ENCODE assay signal across 29 cellular contexts in the genomic region with DNA sequence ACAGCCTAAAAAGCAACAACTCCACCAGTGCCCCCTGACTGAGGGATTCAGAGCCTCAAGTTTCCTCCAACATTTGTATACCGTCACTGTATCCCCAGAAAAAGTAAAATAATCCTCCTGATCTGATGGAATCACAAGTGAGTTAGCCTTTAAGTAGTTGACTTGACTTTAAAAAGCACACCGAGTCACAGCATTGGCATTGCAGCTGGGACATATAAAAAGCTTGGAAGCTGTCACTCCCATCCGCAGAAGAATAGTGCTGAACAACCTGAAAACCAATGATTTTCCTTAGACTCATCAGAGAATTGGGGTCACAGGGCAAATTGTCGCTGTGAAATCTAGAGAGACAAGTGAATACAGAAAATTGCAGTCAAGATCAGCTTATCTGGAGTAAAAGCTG. TPM values are rescaled to one million over a fixed set of nuclear protein-coding genes. Genes with fewer than 3 reads are reported as not detected.
A peak's percentile ranks its signal among the peaks of the same experiment; 100 is the strongest.
DNase-seq lines count a peak whose midpoint lies in the region; ATAC-seq, FAIRE-seq and TF ChIP-seq lines count a peak whose summit lies in the region.
"Had no signal": no experiment of that assay in that cellular context is flagged by ENCODE, and none has a peak within 500 bp of the region (broad histone marks: within the 10 kb centered on the region; RNA-seq: fewer than 3 reads in every experiment).

No MANE protein-coding gene starts in this region.

- peak overlapping the region in 1 of 2 experiments; percentile 52; a peak in 2 of 4 replicates for H3K27ac ChIP-seq in SK-N-SH (ENCODE audit: low read depth in 2 of 2, low read length in 1 of 2)
- H3K27ac ChIP-seq in brain microvascular endothelial cell = peak overlapping the region; percentile 58
- H3K27ac ChIP-seq: 22Rv1, dorsolateral prefrontal cortex, neural progenitor cell, RWPE1, sigmoid colon, thoracic aorta, vagina had no signal

- no peak overlapping the region for H3K4me2 ChIP-seq in SK-N-SH
- H3K4me2 ChIP-seq: neural progenitor cell had no signal

- TF ChIP-seq EP300 in SK-N-SH (IDR thresholded peaks at IDR 0.05; ENCODE audit: borderline replicate concordance in 1 of 2, low read depth in 1 of 2, low read length in 1 of 2) = no peak

- H4K20me1 ChIP-seq in SK-N-SH (ENCODE audit: insufficient read depth) = no peaks in the 10 kb centered on the region

- no peaks in the 10 kb centered on the region for H3K79me2 ChIP-seq in SK-N-SH (ENCODE audit: insufficient read depth)

- H2AFZ ChIP-seq in SK-N-SH (ENCODE audit: low read depth) = no peak overlapping the region

- TF ChIP-seq CTCF in SK-N-SH (IDR thresholded peaks at IDR 0.05) (no peak), brain microvascular endothelial cell (IDR thresholded peaks at IDR 0.05; ENCODE audit: low read depth, low read length, missing control alignments) (no peak)

- ATAC-seq in SK-N-SH treated with all-trans-retinoic acid at 6 μM for 48 hours = peak; percentile 65
- ATAC-seq in HG02840 (IDR thresholded peaks at IDR 0.05; ENCODE audit: low FRiP score, unreplicated experiment) = no peak
- ATAC-seq: activated CD8-positive, alpha-beta T cell treated with anti-CD3 and anti-CD28 coated beads, Interleukin-2, amount 10 ng/mL, durations not matched to agents 7 days and 5 days had no signal

- no peaks in the 10 kb centered on the region for H3K36me3 ChIP-seq in SK-N-SH (replicated peaks in 1 of 2; ENCODE audit: control insufficient read depth in 1 of 2, insufficient read depth in 2 of 2, low read length in 1 of 2)
- H3K36me3 ChIP-seq in brain microvascular endothelial cell (replicated peaks) = no peaks in the 10 kb centered on the region
- H3K36me3 ChIP-seq: neural progenitor cell, sigmoid colon, thoracic aorta, vagina had no signal

- H3K9me2 ChIP-seq in SK-N-SH = no peaks in the 10 kb centered on the region

- H3K27me3 ChIP-seq in SK-N-SH (ENCODE audit: insufficient read depth) (no peaks in the 10 kb centered on the region), brain microvascular endothelial cell (replicated peaks) (no peaks in the 10 kb centered on the region)
- H3K27me3 ChIP-seq: neural progenitor cell, sigmoid colon, vagina had no signal

- in situ Hi-C loops in brain microvascular endothelial cell (cut with HindIII; ENCODE audit: low pct_ligation_motif_present, low sequenced_read_pairs) = no loop called here

- CTCF ChIA-PET in SK-N-SH (lab: Yijun Ruan, JAX) = no interaction called here

- no peaks in the 10 kb centered on the region for H3F3A ChIP-seq in SK-N-SH (replicated peaks; ENCODE audit: insufficient read depth)

- POLR2A ChIA-PET in SK-N-SH (lab: Yijun Ruan, JAX) = no interaction called here

- no peaks in the 10 kb centered on the region for H3K9me3 ChIP-seq in SK-N-SH
- H3K9me3 ChIP-seq: sigmoid colon, thoracic aorta, vagina had no signal

- H3K9ac ChIP-seq in SK-N-SH = no peak overlapping the region
- H3K9ac ChIP-seq: neural progenitor cell had no signal

- no peak for TF ChIP-seq RAD21 in SK-N-SH (IDR thresholded peaks at IDR 0.05; ENCODE audit: low read length)

- H3K4me1 ChIP-seq in SK-N-SH (ENCODE audit: control insufficient read depth in 1 of 2, insufficient read depth in 2 of 2, low read depth in 1 of 2, low read length in 1 of 2) = no peaks in the 10 kb centered on the region
- H3K4me1 ChIP-seq: neural progenitor cell, sigmoid colon, vagina had no signal

- DNase-seq in SK-N-SH (no peak), brain microvascular endothelial cell (no peak), glomerular visceral epithelial cell (ENCODE audit: extremely low spot score) (peak; percentile 6), urothelium cell line (ENCODE audit: low spot score) (no peak), hypothalamus (lab: John Stamatoyannopoulos, UW) (no peak), putamen (ENCODE audit: low spot score) (no peak)
- DNase-seq: activated CD8-positive, alpha-beta T cell treated with anti-CD3 and anti-CD28 coated beads, Interleukin-2, amount 10 ng/mL, durations not matched to agents 7 days and 5 days; activated effector memory CD4-positive, alpha-beta T cell treated with anti-CD3 and anti-CD28 coated beads, Interleukin-2, amount 50 U/mL, for 16 hours; activated naive CD8-positive, alpha-beta T cell treated with anti-CD3 and anti-CD28 coated beads, Interleukin-2, amount 10 ng/mL, durations not matched to agents 7 days and 5 days; activated T-cell treated with anti-CD3 and anti-CD28 coated beads for 4 hours; AML-193; CD8-positive, alpha-beta memory T cell; DMS153; dorsolateral prefrontal cortex; foreskin melanocyte; GDM1; KBM-7; MM.1S; NCI-H2029 treated with DMSO at 0.1 percent for 48 hours; NCI-H774; sigmoid colon had no signal

- peak; percentile 30 for FAIRE-seq in urothelium cell line (lab: Jason Lieb, UNC)
- FAIRE-seq: endothelial cell of umbilical vein had no signal

- WGBS in SK-N-SH (ENCODE audit: low lambda C conversion rate) = 7% methylated on average over 4 of the region's 4 CpGs

- no peak overlapping the region for H3K4me3 ChIP-seq in SK-N-SH (ENCODE audit: low read depth in 2 of 2, low read length in 1 of 2)
- no peak overlapping the region for H3K4me3 ChIP-seq in brain microvascular endothelial cell (ENCODE audit: low read depth, low read length)
- H3K4me3 ChIP-seq: dorsolateral prefrontal cortex, neural progenitor cell, sigmoid colon, thoracic aorta, vagina had no signal

TF ChIP-seq in SK-N-SH treated with all-trans-retinoic acid at 6 μM for 48 hours, 23 proteins besides CTCF, POLR2A, EP300 and RAD21 (continues in another document):
- TF ChIP-seq GLIS3 (CRISPR knock-in tag; IDR thresholded peaks at IDR 0.05) (no peak), TCF4 (CRISPR knock-in tag; IDR thresholded peaks at IDR 0.05; ENCODE audit: borderline replicate concordance) (no peak), ZNF565 (CRISPR knock-in tag; conservative IDR thresholded peaks at IDR 0.05; ENCODE audit: low read depth) (no peak), CSRNP3 (CRISPR knock-in tag; IDR thresholded peaks at IDR 0.05) (no peak), SNAI2 (CRISPR knock-in tag; IDR thresholded peaks at IDR 0.05) (no peak), ZNF8 (CRISPR knock-in tag; IDR thresholded peaks at IDR 0.05) (no peak), ZFP30 (CRISPR knock-in tag; IDR thresholded peaks at IDR 0.05) (no peak), CREB5 (CRISPR knock-in tag; IDR thresholded peaks at IDR 0.05; ENCODE audit: low read depth) (no peak)

TF ChIP-seq in SK-N-SH, 30 proteins besides CTCF, POLR2A, EP300 and RAD21:
- TF ChIP-seq USF2 (IDR thresholded peaks at IDR 0.05; ENCODE audit: borderline replicate concordance, low read depth, low read length) (no peak), FOSL2 (IDR thresholded peaks at IDR 0.05; ENCODE audit: borderline replicate concordance, low read depth) (no peak), YY1 (IDR thresholded peaks at IDR 0.05; ENCODE audit: low read depth) (no peak), GATA2 (CRISPR knock-in tag; IDR thresholded peaks at IDR 0.05) (no peak)

RNA-seq across cellular contexts. Expression of gene FBN2, which starts 41.6 kb away (rescaled TPM):
- polyA plus RNA-seq in SK-N-SH (2012; rRNA removed) = 2.2 and 5.0 TPM in 2 replicates
- 4.3 and 7.1 TPM in 2 replicates for polyA plus RNA-seq in SK-N-SH (2012; cell fraction: cytosol; rRNA removed)
- 4.5 and 5.6 TPM in 2 replicates for polyA plus RNA-seq in SK-N-SH (2012; cell fraction: nucleus; rRNA removed)
- polyA plus RNA-seq: CD8-positive, alpha-beta memory T cell had no signal
